In the genomic region with DNA sequence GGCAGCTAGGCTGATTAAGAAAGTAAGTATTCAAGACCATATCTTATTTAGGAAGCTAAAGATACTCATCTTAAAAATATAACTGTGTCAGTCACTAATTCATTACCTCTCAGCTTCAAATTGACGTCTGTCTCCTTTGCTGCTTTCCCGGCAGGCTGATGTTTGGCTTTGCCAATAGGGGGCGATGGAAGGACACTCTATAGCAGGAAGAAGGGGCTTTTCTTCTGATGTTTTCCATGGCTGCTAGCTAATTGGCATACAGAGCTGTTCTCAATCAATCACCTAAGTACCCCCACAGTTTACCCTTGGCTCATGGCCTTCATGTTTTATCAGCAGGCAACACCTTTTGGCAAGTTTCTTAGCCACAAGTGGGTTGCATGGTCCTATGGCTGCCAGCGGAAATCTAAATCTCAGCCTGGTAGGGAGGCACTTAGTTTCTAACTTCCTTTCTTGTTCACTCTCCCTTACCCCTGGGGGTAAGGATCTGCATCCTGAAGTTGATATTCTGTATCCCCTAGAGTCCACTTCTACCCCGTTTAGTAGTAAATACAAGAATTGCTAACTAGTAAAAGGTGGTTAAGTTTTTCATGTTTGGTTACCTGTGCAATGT, we compare ENCODE assay signal across 8 cellular contexts. TPM values are rescaled to one million over a fixed set of nuclear protein-coding genes. Genes with fewer than 3 reads are reported as not detected.
DNase-seq lines count a peak whose midpoint lies in the region; ATAC-seq and TF ChIP-seq lines count a peak whose summit lies in the region.

No MANE protein-coding gene starts in this region.

- no CpG with 5 or more reads among the region's 5 CpGs for WGBS in neuronal stem cell (ENCODE audit: extremely low coverage in 2 of 2, insufficient read length in 2 of 2, insufficient replicate concordance in 1 of 2), 2 donors

- H3K9me3 Mint-ChIP-seq in endothelial cell (ENCODE audit: unreplicated experiment) = no peaks in the 10 kb centered on the region

- H3K36me3 ChIP-seq in Panc1 (ENCODE audit: control insufficient read depth, insufficient read depth, low read length) = no peaks in the 10 kb centered on the region
- H3K36me3 ChIP-seq in neuronal stem cell (replicated peaks in 1 of 2; ENCODE audit: control insufficient read depth in 2 of 2, insufficient read depth in 2 of 2, low read length in 2 of 2) = no peaks in the 10 kb centered on the region

- H3K18ac ChIP-seq in neuronal stem cell (ENCODE audit: low read length) = no peak overlapping the region

- H2AK5ac ChIP-seq in neuronal stem cell (ENCODE audit: low read depth, low read length) = no peak overlapping the region

- H3K4ac ChIP-seq in neuronal stem cell (ENCODE audit: low read length) = no peak overlapping the region

- CTCF ChIA-PET in Panc1 (lab: Charles Lee) = interaction anchor here (1.1 to 1.6 kb wide), 3 partner anchors 436 to 445 kb away, joined by 3 to 9 read pairs (median 5); no protein-coding TSS in a partner anchor

- no peak overlapping the region for H2BK120ac ChIP-seq in neuronal stem cell (ENCODE audit: low read depth, low read length)

- TF ChIP-seq CTCF in Panc1 (IDR thresholded peaks at IDR 0.05) = peak; percentile 95
- peak; percentile 67 for TF ChIP-seq CTCF in endothelial cell (IDR thresholded peaks at IDR 0.05; ENCODE audit: unreplicated experiment)

- H3K4me1 Mint-ChIP-seq in endothelial cell (ENCODE audit: unreplicated experiment) = peaks cover 2% of the 10 kb centered on the region

- no peak overlapping the region for H3K9ac ChIP-seq in neuronal stem cell (ENCODE audit: low read depth, low read length, poor library complexity)

- no peak overlapping the region for H2BK5ac ChIP-seq in neuronal stem cell (ENCODE audit: low read length)

- no peak overlapping the region for H3K4me3 ChIP-seq in Panc1 (ENCODE audit: low read depth in 2 of 2, low read length in 2 of 2)
- H3K4me3 ChIP-seq in neuronal stem cell (ENCODE audit: low read length in 2 of 2) = no peak overlapping the region

- no peak overlapping the region for H3K4me2 ChIP-seq in neuronal stem cell (ENCODE audit: insufficient read depth, low read length, poor library complexity, severe bottlenecking)

- H2AFZ ChIP-seq in neuronal stem cell (ENCODE audit: low read length) = peak overlapping the region; percentile 54

- H4K91ac ChIP-seq in neuronal stem cell (ENCODE audit: low read depth, low read length, poor library complexity) = no peak overlapping the region

- H3K36me3 Mint-ChIP-seq in endothelial cell (ENCODE audit: low read depth, unreplicated experiment) = no peaks in the 10 kb centered on the region

- POLR2A ChIA-PET in Panc1 (lab: Charles Lee) = no interaction called here

- no TSS peak for BruUV-seq in Panc1 (replicated peaks; lab: Mats Ljungman, UMichigan)

- H3K27ac ChIP-seq in Panc1 (ENCODE audit: low read length) (no peak overlapping the region), neuronal stem cell (replicated peaks; ENCODE audit: low read length) (no peak overlapping the region)

- no peak overlapping the region for H3K4me3 Mint-ChIP-seq in endothelial cell (ENCODE audit: unreplicated experiment)

- peak; percentile 53 for DNase-seq in activated CD4-positive, alpha-beta T cell treated with anti-CD3 and anti-CD28 coated beads for 48 hours
- DNase-seq in activated CD4-positive, alpha-beta T cell treated with anti-CD3 and anti-CD28 coated beads for 1 hour = no peak
- DNase-seq in HUDEP-2 (lab: John Stamatoyannopoulos, UW; ENCODE audit: unreplicated experiment in 76 of 76) (peak in 44 of 76 experiments; percentile 1 to 60 (median 21)), Panc1 (ENCODE audit: low read depth, low spot score) (peak; percentile 51), endothelial cell (ENCODE audit: low spot score) (peak; percentile 70), neuronal stem cell (ENCODE audit: low spot score) (peak; percentile 41)

- H2BK12ac ChIP-seq in neuronal stem cell (ENCODE audit: low read length) = no peak overlapping the region

- H3K9me3 ChIP-seq in Panc1 (ENCODE audit: control insufficient read depth, insufficient read depth, low read depth, low read length) (no peaks in the 10 kb centered on the region), neuronal stem cell (replicated peaks in 1 of 2; ENCODE audit: control insufficient read depth in 2 of 2, insufficient read depth in 1 of 2, low read depth in 1 of 2, low read length in 2 of 2) (no peaks in the 10 kb centered on the region)

- H3K27me3 ChIP-seq in Panc1 (ENCODE audit: control insufficient read depth, insufficient read depth, low read length) (no peaks in the 10 kb centered on the region), neuronal stem cell (ENCODE audit: control insufficient read depth in 3 of 3, insufficient read depth in 3 of 3, low read depth in 1 of 3, low read length in 3 of 3) (no peaks in the 10 kb centered on the region)

- no peak overlapping the region for H4K8ac ChIP-seq in neuronal stem cell (ENCODE audit: low read depth, low read length)

- H3K27me3 Mint-ChIP-seq in endothelial cell (ENCODE audit: unreplicated experiment) = no peaks in the 10 kb centered on the region

- intact Hi-C loops in Panc1 (cut with micrococcal nuclease; ENCODE audit: unreplicated experiment) = loop anchor here (5.0 kb wide), 1 partner anchor 443 kb away; no protein-coding TSS in a partner anchor

- H2BK15ac ChIP-seq in neuronal stem cell (ENCODE audit: low read length) = no peak overlapping the region

- H3K4me1 ChIP-seq in Panc1 (ENCODE audit: control insufficient read depth, insufficient read depth, low read length) (no peaks in the 10 kb centered on the region), neuronal stem cell (ENCODE audit: control insufficient read depth in 2 of 2, insufficient read depth in 1 of 2, low read depth in 1 of 2, low read length in 2 of 2) (no peaks in the 10 kb centered on the region)

- no peaks in the 10 kb centered on the region for H3K79me1 ChIP-seq in neuronal stem cell (ENCODE audit: low read depth, low read length)

- ATAC-seq in Panc1 (peak; percentile 78), HG03095 (IDR thresholded peaks at IDR 0.05; ENCODE audit: unreplicated experiment) (no peak), HG03139 (IDR thresholded peaks at IDR 0.05; ENCODE audit: unreplicated experiment) (no peak)

- no peak overlapping the region for H3K23ac ChIP-seq in neuronal stem cell (ENCODE audit: low read depth, low read length, poor library complexity)

- in situ Hi-C loops in Panc1 (cut with HindIII; ENCODE audit: low pct_unique_long_range_greater_than_20kb, low sequenced_read_pairs) = no loop called here

- no peak overlapping the region for H3K14ac ChIP-seq in neuronal stem cell (ENCODE audit: low read length)

- no peak overlapping the region for H3K27ac Mint-ChIP-seq in endothelial cell (ENCODE audit: unreplicated experiment)

RNA-seq across cellular contexts. Expression of gene ESYT3, which starts 45.0 kb away (rescaled TPM):
- total RNA-seq in Panc1 (2021; ENCODE audit: unreplicated experiment) (2.6 TPM), endothelial cell (ENCODE audit: unreplicated experiment) (not detected)
- 1.9 TPM for polyA plus RNA-seq in Panc1 (2012; ENCODE audit: insufficient read length)
- polyA plus RNA-seq in neuronal stem cell (2013, experiment 1 of 2) = 0.35 TPM
- polyA plus RNA-seq in neuronal stem cell (2013, experiment 2 of 2) = 0.39 TPM
